20 cellular contexts compared by ENCODE assay signal in genomic region chr17:42547001-42547461, GRCh38. TPM values are rescaled to one million over a fixed set of nuclear protein-coding genes. Genes with fewer than 3 reads are reported as not detected.
A peak's percentile ranks its signal among the peaks of the same experiment; 100 is the strongest.
DNase-seq lines count a peak whose midpoint lies in the region; ATAC-seq, FAIRE-seq and TF ChIP-seq lines count a peak whose summit lies in the region.
"Had no signal": no experiment of that assay in that cellular context is flagged by ENCODE, and none has a peak within 500 bp of the region (broad histone marks: within the 10 kb centered on the region; RNA-seq: fewer than 3 reads in every experiment).

No MANE protein-coding gene starts in this region.

- H3K9ac ChIP-seq in astrocyte (ENCODE audit: low read length), result no peak overlapping the region
- H3K9ac ChIP-seq: GM23248 had no signal

- no peaks in the 10 kb centered on the region for H3K4me1 ChIP-seq in astrocyte (ENCODE audit: insufficient read depth, low read length)
- H3K4me1 ChIP-seq: uterus had no signal

- H2AFZ ChIP-seq in astrocyte (ENCODE audit: low read depth, low read length), result no peak overlapping the region
- H2AFZ ChIP-seq: GM23248 had no signal

- FAIRE-seq in astrocyte (lab: Jason Lieb, UNC), result no peak
- FAIRE-seq: GM12878 had no signal

- no peaks in the 10 kb centered on the region for H3K27me3 ChIP-seq in astrocyte (ENCODE audit: insufficient read depth, low read length)
- H3K27me3 ChIP-seq: esophagus squamous epithelium, gastrocnemius medialis, uterus had no signal

- peak overlapping the region; percentile 20 for H3K4me3 Mint-ChIP-seq in astrocyte (ENCODE audit: unreplicated experiment)
- H3K4me3 Mint-ChIP-seq in stimulated activated naive B cell treated with anti-CD40 and anti-IgM and Interleukin-4, amounts not matched to agents 10 μg/mL and 1 μg/mL and 100 μg/mL, for 72 hours, result peak overlapping the region; percentile 36 to 69
- no peak overlapping the region for H3K4me3 Mint-ChIP-seq in activated CD4-positive, alpha-beta memory T cell treated with anti-CD3 and anti-CD28 coated beads, Interleukin-2, amount 10 ng/mL, durations not matched to agents 7 days and 5 days
- H3K4me3 Mint-ChIP-seq: activated naive CD4-positive, alpha-beta T cell treated with anti-CD3 and anti-CD28 coated beads, Interleukin-2, amount 50 U/mL, for 24 hours had no signal

- CTCF ChIA-PET in activated CD4-positive, alpha-beta memory T cell treated with anti-CD3 and anti-CD28 coated beads, Interleukin-2, amount 10 ng/mL, durations not matched to agents 7 days and 5 days (lab: Charles Lee), result interaction anchor here (1.7 to 2.6 kb wide), 2 partner anchors 10 to 12 kb away, joined by 6 to 19 read pairs; partner anchors contain the start of gene NAGLU

- DNase-seq in Right ventricle myocardium inferior (ENCODE audit: missing footprints) (no peak), cardiac septum (ENCODE audit: low spot score) (no peak), astrocyte (ENCODE audit: low read depth) (no peak), islet precursor cell (peak; percentile 59), T-helper 2 cell (no peak)
- DNase-seq in stimulated activated naive B cell treated with anti-CD40 and anti-IgM and Interleukin-4, amounts not matched to agents 10 μg/mL and 1 μg/mL and 100 μg/mL, for 72 hours, result no peak
- no peak for DNase-seq in activated CD4-positive, alpha-beta memory T cell treated with anti-CD3 and anti-CD28 coated beads, Interleukin-2, amount 10 ng/mL, durations not matched to agents 7 days and 5 days
- DNase-seq: C1 segment of cervical spinal cord; effector CD8-positive, alpha-beta T cell; esophagus squamous epithelium; gastrocnemius medialis; GM23248; mesenchymal stem cell; naive B cell; NCI-H526 treated with DMSO at 0.1 percent for 48 hours; SHP77; uterus had no signal

- H3K79me2 ChIP-seq in astrocyte (ENCODE audit: insufficient read depth, low read length), result no peaks in the 10 kb centered on the region

- peak; percentile 4 for ATAC-seq in Right ventricle myocardium inferior
- no peak for ATAC-seq in stimulated activated naive B cell treated with anti-CD40 and anti-IgM and Interleukin-4, amounts not matched to agents 10 μg/mL and 1 μg/mL and 100 μg/mL, for 72 hours (replicated peaks)
- no peak for ATAC-seq in activated CD4-positive, CD25-positive, alpha-beta regulatory T cell treated with anti-CD3 and anti-CD28 coated beads, Interleukin-2, amount 50 U/mL, for 24 hours
- ATAC-seq: gastrocnemius medialis, GM12878 had no signal

- peaks cover 2% of the 10 kb centered on the region for H3K27me3 Mint-ChIP-seq in astrocyte (ENCODE audit: low read depth, unreplicated experiment)
- H3K27me3 Mint-ChIP-seq in stimulated activated naive B cell treated with anti-CD40 and anti-IgM and Interleukin-4, amounts not matched to agents 10 μg/mL and 1 μg/mL and 100 μg/mL, for 72 hours, result no peaks in the 10 kb centered on the region
- no peaks in the 10 kb centered on the region for H3K27me3 Mint-ChIP-seq in activated CD4-positive, alpha-beta memory T cell treated with anti-CD3 and anti-CD28 coated beads, Interleukin-2, amount 10 ng/mL, durations not matched to agents 7 days and 5 days
- H3K27me3 Mint-ChIP-seq: activated naive CD4-positive, alpha-beta T cell treated with anti-CD3 and anti-CD28 coated beads, Interleukin-2, amount 50 U/mL, for 24 hours; naive B cell had no signal

- peaks cover 4% of the 10 kb centered on the region for H3K36me3 Mint-ChIP-seq in astrocyte (ENCODE audit: low read depth, unreplicated experiment)
- peaks cover 10 to 26% of the 10 kb centered on the region in 2 donors for H3K36me3 Mint-ChIP-seq in stimulated activated naive B cell treated with anti-CD40 and anti-IgM and Interleukin-4, amounts not matched to agents 10 μg/mL and 1 μg/mL and 100 μg/mL, for 72 hours
- no peaks in the 10 kb centered on the region for H3K36me3 Mint-ChIP-seq in activated CD4-positive, alpha-beta memory T cell treated with anti-CD3 and anti-CD28 coated beads, Interleukin-2, amount 10 ng/mL, durations not matched to agents 7 days and 5 days (ENCODE audit: low read depth)
- H3K36me3 Mint-ChIP-seq: activated naive CD4-positive, alpha-beta T cell treated with anti-CD3 and anti-CD28 coated beads, Interleukin-2, amount 50 U/mL, for 24 hours; naive B cell had no signal

- H3K4me2 ChIP-seq in astrocyte (ENCODE audit: low read length), result no peak overlapping the region

- H3K4me3 ChIP-seq in astrocyte (ENCODE audit: insufficient read depth, low read depth, low read length), result no peak overlapping the region
- H3K4me3 ChIP-seq: esophagus squamous epithelium, gastrocnemius medialis, GM12878, GM23248, uterus had no signal

- no peak for TF ChIP-seq CTCF in astrocyte (IDR thresholded peaks at IDR 0.05; ENCODE audit: insufficient read depth, low read depth, low read length)

- H3K9me3 ChIP-seq in astrocyte (ENCODE audit: insufficient read depth, low read depth, low read length), result no peaks in the 10 kb centered on the region
- H3K9me3 ChIP-seq: esophagus squamous epithelium, gastrocnemius medialis, uterus had no signal

- no peak overlapping the region for H3K27ac Mint-ChIP-seq in astrocyte (ENCODE audit: unreplicated experiment)
- H3K27ac Mint-ChIP-seq in stimulated activated naive B cell treated with anti-CD40 and anti-IgM and Interleukin-4, amounts not matched to agents 10 μg/mL and 1 μg/mL and 100 μg/mL, for 72 hours, result peak overlapping the region; percentile 85
- H3K27ac Mint-ChIP-seq in activated CD4-positive, alpha-beta memory T cell treated with anti-CD3 and anti-CD28 coated beads, Interleukin-2, amount 10 ng/mL, durations not matched to agents 7 days and 5 days, result no peak overlapping the region
- H3K27ac Mint-ChIP-seq: activated naive CD4-positive, alpha-beta T cell treated with anti-CD3 and anti-CD28 coated beads, Interleukin-2, amount 50 U/mL, for 24 hours; naive B cell had no signal

- H3K9me3 Mint-ChIP-seq in astrocyte (ENCODE audit: unreplicated experiment), result no peaks in the 10 kb centered on the region
- no peaks in the 10 kb centered on the region for H3K9me3 Mint-ChIP-seq in stimulated activated naive B cell treated with anti-CD40 and anti-IgM and Interleukin-4, amounts not matched to agents 10 μg/mL and 1 μg/mL and 100 μg/mL, for 72 hours
- H3K9me3 Mint-ChIP-seq in activated CD4-positive, alpha-beta memory T cell treated with anti-CD3 and anti-CD28 coated beads, Interleukin-2, amount 10 ng/mL, durations not matched to agents 7 days and 5 days, result no peaks in the 10 kb centered on the region
- H3K9me3 Mint-ChIP-seq: activated naive CD4-positive, alpha-beta T cell treated with anti-CD3 and anti-CD28 coated beads, Interleukin-2, amount 50 U/mL, for 24 hours; naive B cell had no signal

- intact Hi-C loops in Right ventricle myocardium inferior (cut with DNase I), result no loop called here
- intact Hi-C loops in cardiac septum (cut with DNase I), result no loop called here

- H4K20me1 ChIP-seq in astrocyte (ENCODE audit: insufficient read depth, low read length), result peaks cover 9% of the 10 kb centered on the region

- peaks cover 4% of the 10 kb centered on the region for H3K4me1 Mint-ChIP-seq in astrocyte (ENCODE audit: low read depth, unreplicated experiment)
- peaks cover 8 to 35% of the 10 kb centered on the region in 2 donors for H3K4me1 Mint-ChIP-seq in stimulated activated naive B cell treated with anti-CD40 and anti-IgM and Interleukin-4, amounts not matched to agents 10 μg/mL and 1 μg/mL and 100 μg/mL, for 72 hours
- peaks cover 9% of the 10 kb centered on the region for H3K4me1 Mint-ChIP-seq in activated CD4-positive, alpha-beta memory T cell treated with anti-CD3 and anti-CD28 coated beads, Interleukin-2, amount 10 ng/mL, durations not matched to agents 7 days and 5 days

- H3K36me3 ChIP-seq in astrocyte (ENCODE audit: insufficient read depth, low read length), result no peaks in the 10 kb centered on the region
- H3K36me3 ChIP-seq: uterus had no signal

- no peak overlapping the region for H3K27ac ChIP-seq in astrocyte (ENCODE audit: low read depth, low read length)
- H3K27ac ChIP-seq: esophagus squamous epithelium, gastrocnemius medialis, GM23248, uterus had no signal

- POLR2A ChIA-PET in activated CD4-positive, alpha-beta memory T cell treated with anti-CD3 and anti-CD28 coated beads, Interleukin-2, amount 10 ng/mL, durations not matched to agents 7 days and 5 days (lab: Charles Lee), result interaction anchor here (1.1 to 3.3 kb wide), 3 partner anchors 11 to 131 kb away, joined by 4 to 17 read pairs (median 4); partner anchors contain the start of gene NAGLU

RNA-seq across cellular contexts. Expression of gene HSD17B1, which starts 5.7 kb away (rescaled TPM):
- total RNA-seq in Right ventricle myocardium inferior (1.4 TPM), cardiac septum (0.83 TPM), astrocyte (1.5 and 1.7 TPM in 2 replicates)
- total RNA-seq in activated CD4-positive, alpha-beta memory T cell treated with anti-CD3 and anti-CD28 coated beads, Interleukin-2, amount 10 ng/mL, durations not matched to agents 7 days and 5 days, result under 1 TPM; 0.73 to 0.76 TPM

RNA-seq across cellular contexts. Expression of gene NAGLU, which starts 11.0 kb away (rescaled TPM):
- 8.6 TPM for total RNA-seq in Right ventricle myocardium inferior
- total RNA-seq in cardiac septum, result 12.1 TPM
- total RNA-seq in astrocyte, result 19.3 and 25.9 TPM in 2 replicates
- 10 to 100 TPM; 15.9 to 17.5 TPM for total RNA-seq in activated CD4-positive, alpha-beta memory T cell treated with anti-CD3 and anti-CD28 coated beads, Interleukin-2, amount 10 ng/mL, durations not matched to agents 7 days and 5 days

RNA-seq across cellular contexts. Expression of gene COASY, which starts 14.9 kb away (rescaled TPM):
- 45.6 TPM for total RNA-seq in Right ventricle myocardium inferior
- 33.4 TPM for total RNA-seq in cardiac septum
- total RNA-seq in astrocyte, result 52.0 and 54.2 TPM in 2 replicates
- total RNA-seq in activated CD4-positive, alpha-beta memory T cell treated with anti-CD3 and anti-CD28 coated beads, Interleukin-2, amount 10 ng/mL, durations not matched to agents 7 days and 5 days, result 10 to 100 TPM; 80.1 to 84.3 TPM

RNA-seq across cellular contexts. Expression of gene MLX, which starts 19.9 kb away (rescaled TPM):
- 65.9 TPM for total RNA-seq in Right ventricle myocardium inferior
- 43.1 TPM for total RNA-seq in cardiac septum
- total RNA-seq in astrocyte, result 26.5 and 29.9 TPM in 2 replicates
- total RNA-seq in activated CD4-positive, alpha-beta memory T cell treated with anti-CD3 and anti-CD28 coated beads, Interleukin-2, amount 10 ng/mL, durations not matched to agents 7 days and 5 days, result 10 to 100 TPM; 52.2 to 53.8 TPM

RNA-seq across cellular contexts. Expression of gene PSMC3IP, which starts 30.5 kb away (rescaled TPM):
- total RNA-seq in Right ventricle myocardium inferior, result 3.4 TPM
- total RNA-seq in cardiac septum, result 1.8 TPM
- 5.4 and 8.7 TPM in 2 replicates for total RNA-seq in astrocyte
- total RNA-seq in activated CD4-positive, alpha-beta memory T cell treated with anti-CD3 and anti-CD28 coated beads, Interleukin-2, amount 10 ng/mL, durations not matched to agents 7 days and 5 days, result 10 to 100 TPM; 14.7 to 16.1 TPM
